26 cellular contexts compared by ENCODE assay signal in the genomic region with DNA sequence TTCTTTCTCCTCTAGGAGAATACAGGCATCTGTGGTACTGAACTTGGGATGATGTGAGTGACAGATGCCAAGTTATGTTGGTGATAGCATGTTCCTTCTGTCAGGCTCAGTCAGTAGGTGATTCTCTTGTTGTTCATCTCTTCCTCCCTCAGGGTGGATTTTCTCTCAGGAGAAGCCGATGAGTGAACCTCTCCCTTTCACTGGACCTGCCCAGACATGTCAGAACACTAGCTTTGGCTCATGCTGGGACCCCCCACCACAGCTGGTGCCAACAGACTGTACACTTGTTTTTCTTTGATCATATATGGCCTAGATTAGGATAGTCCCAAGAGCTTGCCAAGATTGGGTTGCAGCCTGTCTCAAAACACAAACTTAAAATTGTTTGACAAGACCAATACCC.
A peak's percentile ranks its signal among the peaks of the same experiment; 100 is the strongest.
DNase-seq lines count a peak whose midpoint lies in the region; ATAC-seq, FAIRE-seq and TF ChIP-seq lines count a peak whose summit lies in the region.
"Had no signal": no experiment of that assay in that cellular context is flagged by ENCODE, and none has a peak within 500 bp of the region (broad histone marks: within the 10 kb centered on the region; RNA-seq: fewer than 3 reads in every experiment).

No MANE protein-coding gene starts in this region.

- H3K9me3 ChIP-seq in A549 = no peaks in the 10 kb centered on the region
- H3K9me3 ChIP-seq: right lobe of liver, upper lobe of left lung had no signal

- WGBS in A549 (ENCODE audit: missing lambda C conversion rate) = 63% methylated on average over 1 of the region's 1 CpG

- CTCF ChIA-PET in A549 (lab: Yijun Ruan, JAX) = interaction anchor here (1.0 kb wide), 1 partner anchor 8 kb away, joined by 3 read pairs; no protein-coding TSS in a partner anchor

- TF ChIP-seq RAD21 in A549 (conservative IDR thresholded peaks at IDR 0.05 in 1 of 2, IDR thresholded peaks at IDR 0.05 in 1 of 2) = no peak

- DNase-seq in A549 (ENCODE audit: low read depth in 1 of 2, low spot score in 1 of 2) = no peak
- DNase-seq in DMS 273 treated with DMSO at 0.1 percent for 48 hours (lab: John Stamatoyannopoulos, UW) = peak; percentile 89
- DNase-seq in NCI-H446 (lab: John Stamatoyannopoulos, UW) = peak; percentile 50 to 82
- DNase-seq in foreskin keratinocyte = peak; percentile 54 to 80
- DNase-seq in C1 segment of cervical spinal cord (lab: John Stamatoyannopoulos, UW) = no peak
- no peak for DNase-seq in GM03348 (ENCODE audit: low spot score)
- no peak for DNase-seq in stimulated activated CD4-positive, alpha-beta T cell treated with anti-CD3 and anti-CD28 coated beads, Interleukin-4, amount 100 ng/mL, for 1 hour
- DNase-seq: activated CD4-positive, alpha-beta T cell treated with anti-CD3 and anti-CD28 coated beads, Interleukin-2, amount 50 U/mL, for 1 hour; activated naive CD4-positive, alpha-beta T cell treated with anti-CD3 and anti-CD28 coated beads, Interleukin-2, amount 50 U/mL, for 16 hours; anterior cingulate cortex; caudate nucleus; cortex of kidney; effector memory CD8-positive, alpha-beta T cell; foreskin fibroblast; NCI-H187; NK-92 treated with Interleukin-12 subunit alpha and Interleukin-12 subunit beta, amount 100 ng/mL, for 24 hours; right lobe of liver; SHP77; stimulated activated CD4-positive, alpha-beta T cell treated with anti-CD3 and anti-CD28 coated beads, Interleukin-12 subunit alpha, Interleukin-12 subunit beta, amount 100 ng/mL, for 4 hours; stimulated activated CD4-positive, alpha-beta T cell treated with anti-CD3 and anti-CD28 coated beads, Interleukin-4, amount 100 ng/mL, for 24 hours; T1000; upper lobe of left lung had no signal

- H3K27ac ChIP-seq in A549 = peak overlapping the region; percentile 87 to 88
- no peak overlapping the region for H3K27ac ChIP-seq in foreskin keratinocyte
- H3K27ac ChIP-seq: C4-2B, right lobe of liver, upper lobe of left lung had no signal

- TF ChIP-seq EP300 in A549 (IDR thresholded peaks at IDR 0.05) = no peak

- H3K4me3 ChIP-seq in A549 = no peak overlapping the region
- H3K4me3 ChIP-seq: right lobe of liver, upper lobe of left lung had no signal

- ATAC-seq in A549 (no peak), foreskin keratinocyte (peak; percentile 75)
- ATAC-seq: activated T-helper 17 cell treated with anti-CD3 and anti-CD28 coated beads, Interleukin-2, amount 50 U/mL, for 72 hours; effector memory CD8-positive, alpha-beta T cell; esophagus mucosa; right lobe of liver; stimulated activated effector memory CD8-positive, alpha-beta T cell treated with anti-CD3 and anti-CD28 coated beads, Interleukin-12 subunit alpha, Interleukin-12 subunit beta, amount 100 ng/mL, for 72 hours had no signal

- POLR2A ChIA-PET in A549 (lab: Yijun Ruan, JAX) = no interaction called here

- peaks cover 8% of the 10 kb centered on the region for H3K27me3 ChIP-seq in foreskin keratinocyte
- H3K27me3 ChIP-seq: right lobe of liver, upper lobe of left lung had no signal

- no peak for TF ChIP-seq POLR2A in A549 (IDR thresholded peaks at IDR 0.05; ENCODE audit: low read length)

- H3K4me1 ChIP-seq in A549 = peaks cover 48% of the 10 kb centered on the region
- H3K4me1 ChIP-seq in foreskin keratinocyte = peaks cover 5% of the 10 kb centered on the region

- FAIRE-seq in A549 (lab: Jason Lieb, UNC) = no peak

- H3K4me2 ChIP-seq in A549 = no peak overlapping the region

- TF ChIP-seq CTCF in A549 (IDR thresholded peaks at IDR 0.05) = no peak
- no peak for TF ChIP-seq CTCF in foreskin keratinocyte (conservative IDR thresholded peaks at IDR 0.05)

TF ChIP-seq in A549, 52 proteins besides CTCF, POLR2A, EP300 and RAD21:
- no peak for TF ChIP-seq PHF8 (IDR thresholded peaks at IDR 0.05; ENCODE audit: borderline replicate concordance, low read depth)
- TF ChIP-seq MAZ (IDR thresholded peaks at IDR 0.05; ENCODE audit: borderline replicate concordance, low read depth, low read length) = no peak
- TF ChIP-seq CHD2 (IDR thresholded peaks at IDR 0.05; ENCODE audit: low read length, partially characterized antibody) = no peak
- no peak for TF ChIP-seq SREBF2 (IDR thresholded peaks at IDR 0.05)
- no peak for TF ChIP-seq HES2 (IDR thresholded peaks at IDR 0.05)
- TF ChIP-seq KDM5A (IDR thresholded peaks at IDR 0.05) = no peak
- TF ChIP-seq EHF (CRISPR knock-in tag; IDR thresholded peaks at IDR 0.05) = no peak
- TF ChIP-seq, protein P1, sequence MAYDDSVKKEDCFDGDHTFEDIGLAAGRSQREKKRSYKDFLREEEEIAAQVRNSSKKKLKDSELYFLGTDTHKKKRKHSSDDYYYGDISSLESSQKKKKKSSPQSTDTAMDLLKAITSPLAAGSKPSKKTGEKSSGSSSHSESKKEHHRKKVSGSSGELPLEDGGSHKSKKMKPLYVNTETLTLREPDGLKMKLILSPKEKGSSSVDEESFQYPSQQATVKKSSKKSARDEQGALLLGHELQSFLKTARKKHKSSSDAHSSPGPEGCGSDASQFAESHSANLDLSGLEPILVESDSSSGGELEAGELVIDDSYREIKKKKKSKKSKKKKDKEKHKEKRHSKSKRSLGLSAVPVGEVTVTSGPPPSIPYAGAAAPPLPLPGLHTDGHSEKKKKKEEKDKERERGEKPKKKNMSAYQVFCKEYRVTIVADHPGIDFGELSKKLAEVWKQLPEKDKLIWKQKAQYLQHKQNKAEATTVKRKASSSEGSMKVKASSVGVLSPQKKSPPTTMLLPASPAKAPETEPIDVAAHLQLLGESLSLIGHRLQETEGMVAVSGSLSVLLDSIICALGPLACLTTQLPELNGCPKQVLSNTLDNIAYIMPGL (CRISPR knock-in tag; IDR thresholded peaks at IDR 0.05; ENCODE audit: borderline replicate concordance) = no peak
- TF ChIP-seq RFX5 (IDR thresholded peaks at IDR 0.05) = no peak
- TF ChIP-seq, protein P2, sequence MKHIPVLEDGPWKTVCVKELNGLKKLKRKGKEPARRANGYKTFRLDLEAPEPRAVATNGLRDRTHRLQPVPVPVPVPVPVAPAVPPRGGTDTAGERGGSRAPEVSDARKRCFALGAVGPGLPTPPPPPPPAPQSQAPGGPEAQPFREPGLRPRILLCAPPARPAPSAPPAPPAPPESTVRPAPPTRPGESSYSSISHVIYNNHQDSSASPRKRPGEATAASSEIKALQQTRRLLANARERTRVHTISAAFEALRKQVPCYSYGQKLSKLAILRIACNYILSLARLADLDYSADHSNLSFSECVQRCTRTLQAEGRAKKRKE (CRISPR knock-in tag; IDR thresholded peaks at IDR 0.05; ENCODE audit: low read depth) = no peak
- no peak for TF ChIP-seq JUN (IDR thresholded peaks at IDR 0.05)
- no peak for TF ChIP-seq NFE2L2 (conservative IDR thresholded peaks at IDR 0.05; ENCODE audit: low read length)
- TF ChIP-seq MAX (IDR thresholded peaks at IDR 0.05) = no peak
- TF ChIP-seq CEBPB (IDR thresholded peaks at IDR 0.05) = no peak
- TF ChIP-seq FOSB (CRISPR knock-in tag; IDR thresholded peaks at IDR 0.05) = no peak
- TF ChIP-seq HOXB5 (CRISPR knock-in tag; IDR thresholded peaks at IDR 0.05) = no peak
- TF ChIP-seq RNF2 (IDR thresholded peaks at IDR 0.05; ENCODE audit: borderline replicate concordance, low read depth) = no peak

Comparison
In these comparisons a context has a peak if more than half of its experiments do, and no peak if none do; other contexts are left out.
1. DNase-seq: peak in DMS 273 treated with DMSO at 0.1 percent for 48 hours (single experiment), NCI-H446 (2 of 2) and foreskin keratinocyte (2 of 2); none in A549 (0 of 2), C1 segment of cervical spinal cord (0 of 14), GM03348 (single experiment) and stimulated activated CD4-positive, alpha-beta T cell treated with anti-CD3 and anti-CD28 coated beads, Interleukin-4, amount 100 ng/mL, for 1 hour (single experiment).